28 cellular contexts compared by ENCODE assay signal in genomic region chr5:61429906-61430305, GRCh38.
"Had no signal": no experiment of that assay in that cellular context is flagged by ENCODE, and none has a peak within 500 bp of the region (broad histone marks: within the 10 kb centered on the region; RNA-seq: fewer than 3 reads in every experiment).

No MANE protein-coding gene starts in this region.

- H3K4me3 ChIP-seq: body of pancreas, cardiac muscle cell, esophagus squamous epithelium, gastrocnemius medialis, ovary, psoas muscle, tibial artery had no signal

- H3K27ac ChIP-seq: body of pancreas, cardiac muscle cell, esophagus squamous epithelium, gastrocnemius medialis, neutrophil, ovary, psoas muscle, tibial artery, WERI-Rb-1 had no signal

- FAIRE-seq: TTC549, urothelium cell line had no signal

- H3K9me3 ChIP-seq: body of pancreas, esophagus squamous epithelium, gastrocnemius medialis, neutrophil, ovary, psoas muscle, tibial artery had no signal

- H3K27me3 Mint-ChIP-seq: activated CD4-positive, alpha-beta T cell treated with anti-CD3 and anti-CD28 coated beads, Interleukin-2, amount 10 ng/mL, durations not matched to agents 7 days and 5 days; activated naive CD4-positive, alpha-beta T cell treated with anti-CD3 and anti-CD28 coated beads, Interleukin-2, amount 50 U/mL, for 24 hours; naive thymus-derived CD8-positive, alpha-beta T cell had no signal

- H3K9me3 Mint-ChIP-seq: activated naive CD4-positive, alpha-beta T cell treated with anti-CD3 and anti-CD28 coated beads, Interleukin-2, amount 50 U/mL, for 24 hours; mesothelial cell of epicardium had no signal

- DNase-seq: activated CD4-positive, alpha-beta T cell treated with anti-CD3 and anti-CD28 coated beads, Interleukin-2, amount 10 ng/mL, durations not matched to agents 7 days and 5 days; activated CD4-positive, CD25-positive, alpha-beta regulatory T cell treated with anti-CD3 and anti-CD28 coated beads, Interleukin-2, amount 50 U/mL, for 72 hours; activated CD8-positive, alpha-beta T cell treated with anti-CD3 and anti-CD28 coated beads, Interleukin-2, amount 10 ng/mL, durations not matched to agents 7 days and 5 days; activated gamma-delta T cell treated with Interleukin-2 at 50 U/mL for 16 hours; amygdala; body of pancreas; dermis blood vessel endothelial cell; esophagus squamous epithelium; gastrocnemius medialis; head of caudate nucleus; hypothalamus; left ventricle myocardium superior; mammary epithelial cell; naive thymus-derived CD8-positive, alpha-beta T cell; ovary; psoas muscle; right cardiac atrium; stimulated activated CD4-positive, alpha-beta T cell treated with anti-CD3 and anti-CD28 coated beads, Interleukin-12 subunit alpha, Interleukin-12 subunit beta, amount 100 ng/mL, for 4 hours; stimulated activated CD4-positive, alpha-beta T cell treated with anti-CD3 and anti-CD28 coated beads, Interleukin-4, amount 100 ng/mL, for 4 hours; stimulated activated naive CD8-positive, alpha-beta T cell treated with anti-CD3 and anti-CD28 coated beads, Interleukin-15, Interleukin-2, amounts not matched to agents 100 U/mL and 50 U/mL, for 24 hours; tibial artery; WERI-Rb-1 had no signal

- H3K27me3 ChIP-seq: body of pancreas, cardiac muscle cell, esophagus squamous epithelium, gastrocnemius medialis, neutrophil, ovary, tibial artery had no signal

- H3K27ac Mint-ChIP-seq: activated CD4-positive, alpha-beta T cell treated with anti-CD3 and anti-CD28 coated beads, Interleukin-2, amount 10 ng/mL, durations not matched to agents 7 days and 5 days; activated CD8-positive, alpha-beta T cell treated with anti-CD3 and anti-CD28 coated beads, Interleukin-2, amount 10 ng/mL, durations not matched to agents 7 days and 5 days; activated naive CD4-positive, alpha-beta T cell treated with anti-CD3 and anti-CD28 coated beads, Interleukin-2, amount 50 U/mL, for 24 hours; mesothelial cell of epicardium had no signal

- H3K4me1 Mint-ChIP-seq: activated CD4-positive, alpha-beta T cell treated with anti-CD3 and anti-CD28 coated beads, Interleukin-2, amount 10 ng/mL, durations not matched to agents 7 days and 5 days had no signal

- H3K4me3 Mint-ChIP-seq: activated CD4-positive, alpha-beta T cell treated with anti-CD3 and anti-CD28 coated beads, Interleukin-2, amount 10 ng/mL, durations not matched to agents 7 days and 5 days; activated CD8-positive, alpha-beta T cell treated with anti-CD3 and anti-CD28 coated beads, Interleukin-2, amount 10 ng/mL, durations not matched to agents 7 days and 5 days; activated naive CD4-positive, alpha-beta T cell treated with anti-CD3 and anti-CD28 coated beads, Interleukin-2, amount 50 U/mL, for 24 hours; mesothelial cell of epicardium; naive thymus-derived CD8-positive, alpha-beta T cell had no signal

- H3K36me3 ChIP-seq: cardiac muscle cell, esophagus squamous epithelium, gastrocnemius medialis, neutrophil, ovary, tibial artery, WERI-Rb-1 had no signal
